15 cellular contexts compared by ENCODE assay signal in genomic region chr20:8362457-8362856, GRCh38.
A peak's percentile ranks its signal among the peaks of the same experiment; 100 is the strongest.
DNase-seq lines count a peak whose midpoint lies in the region; ATAC-seq, FAIRE-seq and TF ChIP-seq lines count a peak whose summit lies in the region.
"Had no signal": no experiment of that assay in that cellular context is flagged by ENCODE, and none has a peak within 500 bp of the region (broad histone marks: within the 10 kb centered on the region; RNA-seq: fewer than 3 reads in every experiment).

No MANE protein-coding gene starts in this region.

- ATAC-seq in K562 (no peak), HG03432 (IDR thresholded peaks at IDR 0.05; ENCODE audit: unreplicated experiment) (no peak), HG03565 (IDR thresholded peaks at IDR 0.05; ENCODE audit: unreplicated experiment) (no peak), upper lobe of right lung (no peak)

- H3K27ac ChIP-seq in K562 (ENCODE audit: extremely low read depth, low read depth, low read length) = no peak overlapping the region
- H3K27ac ChIP-seq in upper lobe of right lung = no peak overlapping the region
- H3K27ac ChIP-seq: BLaER1 treated with 17β-estradiol and CSF1 and Interleukin-3, amounts not matched to agents 10 nM and 100 nM; HL-60 had no signal

- no peaks in the 10 kb centered on the region for H3K79me2 ChIP-seq in K562 (ENCODE audit: control insufficient read depth, insufficient read depth, low read length)

- intact Hi-C loops in K562 (cut with micrococcal nuclease) = no loop called here
- intact Hi-C loops in upper lobe of right lung (cut with DNase I) = no loop called here

- H3K9me1 ChIP-seq in K562 (ENCODE audit: control insufficient read depth, insufficient read depth, low read length) = no peaks in the 10 kb centered on the region

- TF ChIP-seq CTCF in LNCaP clone FGC (IDR thresholded peaks at IDR 0.05; ENCODE audit: control insufficient read depth, extremely low read depth, insufficient read depth) (no peak), K562 (IDR thresholded peaks at IDR 0.05 in 2 of 3, conservative IDR thresholded peaks at IDR 0.05 in 1 of 3; ENCODE audit: insufficient read depth in 2 of 3, low read depth in 1 of 3, low read length in 3 of 3) (no peak), upper lobe of right lung (IDR thresholded peaks at IDR 0.05) (no peak)

- no peaks in the 10 kb centered on the region for H4K20me1 ChIP-seq in K562 (replicated peaks; ENCODE audit: control insufficient read depth, insufficient read depth, low read length)

- no peak overlapping the region for H3K9ac ChIP-seq in K562 (ENCODE audit: insufficient read depth in 1 of 2, low read depth in 2 of 2, low read length in 2 of 2)
- H3K9ac ChIP-seq: BLaER1 treated with 17β-estradiol and CSF1 and Interleukin-3, amounts not matched to agents 10 nM and 100 nM had no signal

- H3K27me3 ChIP-seq in K562 (ENCODE audit: control insufficient read depth in 2 of 2, insufficient read depth in 2 of 2, low read length in 2 of 2) = no peaks in the 10 kb centered on the region
- H3K27me3 ChIP-seq in upper lobe of right lung = no peaks in the 10 kb centered on the region
- H3K27me3 ChIP-seq: BLaER1 treated with 17β-estradiol and CSF1 and Interleukin-3, amounts not matched to agents 10 nM and 100 nM had no signal

- FAIRE-seq in K562 (lab: Jason Lieb, UNC) = no peak

- H3K4me1 ChIP-seq in K562 (replicated peaks in 1 of 2; ENCODE audit: control insufficient read depth in 2 of 2, insufficient read depth in 2 of 2, low read length in 2 of 2) (no peaks in the 10 kb centered on the region), upper lobe of right lung (no peaks in the 10 kb centered on the region)

- in situ Hi-C loops in K562 (cut with MboI) = no loop called here

- no peak for TF ChIP-seq RAD21 in K562 (CRISPR knock-in tag; conservative IDR thresholded peaks at IDR 0.05 in 1 of 2, IDR thresholded peaks at IDR 0.05 in 1 of 2)

- no peak for TF ChIP-seq POLR2A in K562 (conservative IDR thresholded peaks at IDR 0.05)

- H3K4me3 ChIP-seq in LNCaP clone FGC (ENCODE audit: low read depth, low read length) = no peak overlapping the region
- H3K4me3 ChIP-seq in K562 = no peak overlapping the region
- H3K4me3 ChIP-seq in upper lobe of right lung = no peak overlapping the region
- H3K4me3 ChIP-seq: BLaER1 treated with 17β-estradiol and CSF1 and Interleukin-3, amounts not matched to agents 10 nM and 100 nM had no signal

- POLR2A ChIA-PET in K562 (lab: Yijun Ruan, JAX) = no interaction called here

- WGBS in K562 (ENCODE audit: insufficient coverage, low coverage, missing lambda C conversion rate) = 4% methylated on average over 3 of the region's 3 CpGs

- DNase-seq in HT-29 (ENCODE audit: low spot score) (peak; percentile 11), LNCaP clone FGC (ENCODE audit: low read depth) (peak; percentile 56), K562 (ENCODE audit: extremely low read depth in 1 of 4, low spot score in 3 of 4) (no peak), putamen (ENCODE audit: low spot score) (peak; percentile 25), upper lobe of right lung (no peak)
- DNase-seq: ACHN; Calu3; CD4-positive, CD25-positive, alpha-beta regulatory T cell; DMS 273 treated with DMSO at 0.1 percent for 48 hours; HCEC 1CT; HFFc6 had no signal

- H3K36me3 ChIP-seq in K562 (ENCODE audit: control insufficient read depth, insufficient read depth, low read length) = no peaks in the 10 kb centered on the region
- no peaks in the 10 kb centered on the region for H3K36me3 ChIP-seq in upper lobe of right lung
- H3K36me3 ChIP-seq: BLaER1 treated with 17β-estradiol and CSF1 and Interleukin-3, amounts not matched to agents 10 nM and 100 nM had no signal

- no peak overlapping the region for H3K4me2 ChIP-seq in K562 (ENCODE audit: insufficient read depth, low read length)
- H3K4me2 ChIP-seq: BLaER1 treated with 17β-estradiol and CSF1 and Interleukin-3, amounts not matched to agents 10 nM and 100 nM had no signal

- BruUV-seq in K562 (replicated peaks; lab: Mats Ljungman, UMichigan) = no TSS peak

- CTCF ChIA-PET in K562 (lab: Yijun Ruan, JAX; ENCODE audit: low intra/inter-chr PET ratio) = no interaction called here

- 0 out of 2 replicates have a peak, but pooled peaks cover 2% of the 10 kb centered on the region for H3K9me3 ChIP-seq in K562 (replicated peaks; ENCODE audit: control insufficient read depth, insufficient read depth, low read depth, low read length)
- no peaks in the 10 kb centered on the region for H3K9me3 ChIP-seq in upper lobe of right lung
- H3K9me3 ChIP-seq: BLaER1 treated with 17β-estradiol and CSF1 and Interleukin-3, amounts not matched to agents 10 nM and 100 nM had no signal

- no peak overlapping the region for H2AFZ ChIP-seq in K562 (ENCODE audit: low read depth, low read length)

- no peak for TF ChIP-seq EP300 in K562 (IDR thresholded peaks at IDR 0.05; ENCODE audit: low read length)

TF ChIP-seq in K562, 482 proteins besides CTCF, POLR2A, EP300 and RAD21:
- TF ChIP-seq ZNF584 (CRISPR knock-in tag; IDR thresholded peaks at IDR 0.05; ENCODE audit: low read depth) (no peak), CEBPB (tag; IDR thresholded peaks at IDR 0.05) (0 out of 2 replicates have a peak, but pooled peaks have one; percentile 18), CEBPG (CRISPR knock-in tag; IDR thresholded peaks at IDR 0.05) (no peak), CEBPG (tag; conservative IDR thresholded peaks at IDR 0.05 in 1 of 2, IDR thresholded peaks at IDR 0.05 in 1 of 2) (peak in 1 of 2 experiments; percentile 39; a peak in 1 of 4 replicates)
TF ChIP-seq in K562: peak in this region for 2.

Comparison
In these comparisons a context has a peak if more than half of its experiments do, and no peak if none do; other contexts are left out.
1. DNase-seq: peak in HT-29 (single experiment), LNCaP clone FGC (single experiment) and putamen (single experiment); none in K562 (0 of 4) and upper lobe of right lung (single experiment).